In genomic region chr2:70993689-70993986, GRCh38 we compare ENCODE assay signal across 8 cellular contexts. TPM values are rescaled to one million over a fixed set of nuclear protein-coding genes. Genes with fewer than 3 reads are reported as not detected.
DNase-seq lines count a peak whose midpoint lies in the region; ATAC-seq, FAIRE-seq and TF ChIP-seq lines count a peak whose summit lies in the region.

No MANE protein-coding gene starts in this region.

- no peaks in the 10 kb centered on the region for H3K27me3 ChIP-seq in BLaER1 treated with 17β-estradiol and CSF1 and Interleukin-3, amounts not matched to agents 10 nM and 100 nM
- no peaks in the 10 kb centered on the region for H3K27me3 ChIP-seq in Loucy (ENCODE audit: insufficient read depth, low read length, poor library complexity, severe bottlenecking)
- H3K27me3 ChIP-seq in H1 (replicated peaks in 1 of 4; ENCODE audit: control insufficient read depth in 3 of 4, extremely low read depth in 1 of 4, insufficient read depth in 3 of 4, low read length in 3 of 4), result peaks cover 0 to under 1% (median 0%) of the 10 kb centered on the region in 4 experiments; a peak in 2 of 7 replicates
- no peaks in the 10 kb centered on the region for H3K27me3 ChIP-seq in adrenal gland

- POLR2A ChIA-PET in H1 (lab: Charles Lee; ENCODE audit: partially characterized antibody), result no interaction called here

- H4K20me1 ChIP-seq in BLaER1 treated with 17β-estradiol and CSF1 and Interleukin-3, amounts not matched to agents 10 nM and 100 nM, result peaks cover 38 to 58% (median 51%) of the 10 kb centered on the region in 11 experiments; a peak in 21 of 22 replicates
- peaks cover 27% of the 10 kb centered on the region for H4K20me1 ChIP-seq in Loucy (ENCODE audit: insufficient read depth, low read length, poor library complexity, severe bottlenecking)
- H4K20me1 ChIP-seq in H1 (replicated peaks in 1 of 2; ENCODE audit: control insufficient read depth in 1 of 2, insufficient read depth in 2 of 2, low read length in 2 of 2), result peaks cover 3 to 18% of the 10 kb centered on the region in 2 experiments

- H2BK120ac ChIP-seq in H1 (replicated peaks; ENCODE audit: low read depth, low read length), result no peak overlapping the region

- peak overlapping the region; percentile 97 for H3K4me3 Mint-ChIP-seq in neural crest cell

- peak overlapping the region in 8 of 11 experiments; percentile 79 to 92 (median 84); a peak in 13 of 22 replicates for H3K27ac ChIP-seq in BLaER1 treated with 17β-estradiol and CSF1 and Interleukin-3, amounts not matched to agents 10 nM and 100 nM
- no peak overlapping the region for H3K27ac ChIP-seq in H1 (ENCODE audit: low read depth, low read length)
- no peak overlapping the region for H3K27ac ChIP-seq in adrenal gland

- H3K79me2 ChIP-seq in Loucy (ENCODE audit: insufficient read depth, low read length) (peaks cover 45% of the 10 kb centered on the region), H1 (ENCODE audit: control insufficient read depth in 1 of 2, insufficient read depth in 2 of 2, low read length in 2 of 2) (peaks cover 0 to 13% of the 10 kb centered on the region in 2 experiments; a peak in 2 of 4 replicates)

- H3K4ac ChIP-seq in H1 (replicated peaks; ENCODE audit: insufficient read length, low read depth, low read length), result no peak overlapping the region

- TF ChIP-seq RAD21 in H1 (IDR thresholded peaks at IDR 0.05 in 1 of 2, conservative IDR thresholded peaks at IDR 0.05 in 1 of 2; ENCODE audit: low read depth in 2 of 2, low read length in 2 of 2), result no peak

- H3K23me2 ChIP-seq in H1 (ENCODE audit: low read depth, low read length), result peaks cover 11% of the 10 kb centered on the region

- WGBS in H1 (ENCODE audit: extremely low coverage in 1 of 2, insufficient coverage in 1 of 2, insufficient read length in 1 of 2, insufficient replicate concordance in 2 of 2, low coverage in 1 of 2, low lambda C conversion rate in 2 of 2, missing lambda C conversion rate in 1 of 2), 2 experiments, result 63% methylated on average over 2 of the region's 2 CpGs; no CpG with 5 or more reads in 1 of the 2 experiments
- 49 to 60% (median 53%) methylated on average over 2 of the region's 2 CpGs for WGBS in adrenal gland, 4 donors

- H3K9me3 Mint-ChIP-seq in neural crest cell, result no peaks in the 10 kb centered on the region

- H2BK5ac ChIP-seq in H1 (ENCODE audit: low read depth, low read length), result no peak overlapping the region

- H3K23ac ChIP-seq in H1 (ENCODE audit: insufficient read length), result no peak overlapping the region

- H3K4me1 Mint-ChIP-seq in neural crest cell, result peaks cover 35% of the 10 kb centered on the region

- no peaks in the 10 kb centered on the region for H3K9me2 ChIP-seq in Loucy (replicated peaks; ENCODE audit: low read depth, low read length)

- DNase-seq in H1 (ENCODE audit: low read depth in 1 of 2, low spot score in 2 of 2) (no peak), neural crest cell (ENCODE audit: low read depth, low spot score) (no peak), adrenal gland (no peak), ureter (ENCODE audit: low spot score) (no peak), AG08395 (ENCODE audit: low spot score) (no peak)

- no peak overlapping the region for H4K5ac ChIP-seq in H1 (ENCODE audit: insufficient read length, low read depth, low read length)

- no peak overlapping the region for H2BK12ac ChIP-seq in H1 (ENCODE audit: low read depth, low read length)

- peaks cover 22 to 41% (median 28%) of the 10 kb centered on the region in 10 experiments for H3K4me1 ChIP-seq in BLaER1 treated with 17β-estradiol and CSF1 and Interleukin-3, amounts not matched to agents 10 nM and 100 nM
- H3K4me1 ChIP-seq in Loucy (ENCODE audit: insufficient read depth, low read length, poor library complexity, severe bottlenecking), result peaks cover 32% of the 10 kb centered on the region
- H3K4me1 ChIP-seq in H1 (replicated peaks in 1 of 4; ENCODE audit: control insufficient read depth in 3 of 4, insufficient read depth in 4 of 4, low read length in 3 of 4), result peaks cover 0 to 5% (median 3%) of the 10 kb centered on the region in 4 experiments; a peak in 3 of 7 replicates
- peaks cover 8 to 13% of the 10 kb centered on the region in 2 donors for H3K4me1 ChIP-seq in adrenal gland (replicated peaks in 1 of 2)

- H2BK20ac ChIP-seq in H1 (ENCODE audit: low read length), result no peak overlapping the region

- peaks cover 36 to 47% (median 42%) of the 10 kb centered on the region in 11 experiments for H3K36me3 ChIP-seq in BLaER1 treated with 17β-estradiol and CSF1 and Interleukin-3, amounts not matched to agents 10 nM and 100 nM
- H3K36me3 ChIP-seq in Loucy (ENCODE audit: insufficient read depth, low read length) (peaks cover 28% of the 10 kb centered on the region; the same call in 1 of the 2 replicates), H1 (ENCODE audit: control insufficient read depth in 2 of 4, insufficient read depth in 4 of 4, low read length in 3 of 4) (peaks cover 0 to 5% (median 2%) of the 10 kb centered on the region in 4 experiments; a peak in 1 of 8 replicates), adrenal gland (replicated peaks in 1 of 2) (peaks cover 0 to 31% of the 10 kb centered on the region in 2 donors)

- TF ChIP-seq EP300 in H1 (IDR thresholded peaks at IDR 0.05; ENCODE audit: borderline replicate concordance in 1 of 2, low read depth in 2 of 2, low read length in 2 of 2), result no peak

- H4K91ac ChIP-seq in H1 (replicated peaks; ENCODE audit: insufficient read length, low read length), result no peak overlapping the region

- TF ChIP-seq CTCF in Loucy (conservative IDR thresholded peaks at IDR 0.05; ENCODE audit: low read length) (no peak), H1 (IDR thresholded peaks at IDR 0.05; ENCODE audit: control extremely low read depth in 1 of 3, insufficient read depth in 1 of 3, low read depth in 1 of 3, low read length in 3 of 3) (no peak), neural crest cell (conservative IDR thresholded peaks at IDR 0.05) (no peak), adrenal gland (IDR thresholded peaks at IDR 0.05) (no peak)

- H3K18ac ChIP-seq in H1 (ENCODE audit: extremely low read depth, low read length), result no peak overlapping the region

- H3K56ac ChIP-seq in H1 (replicated peaks; ENCODE audit: insufficient read length, low read depth, low read length), result no peak overlapping the region

- no peak for FAIRE-seq in H1 (lab: Jason Lieb, UNC)

- no peak overlapping the region for H2AFZ ChIP-seq in Loucy (ENCODE audit: low read length)
- no peak overlapping the region for H2AFZ ChIP-seq in H1 (ENCODE audit: low read length)

- CTCF ChIA-PET in H1 (lab: Charles Lee; ENCODE audit: partially characterized antibody), result interaction anchor here (1.2 to 3.9 kb wide), 2 partner anchors 10 to 47 kb away, joined by 3 to 21 read pairs; no protein-coding TSS in a partner anchor

- peak overlapping the region; percentile 58 for H3K27ac Mint-ChIP-seq in neural crest cell (ENCODE audit: unreplicated experiment)

- intact Hi-C loops in adrenal gland (cut with DNase I), result no loop called here

- peaks cover 23% of the 10 kb centered on the region for H3K27me3 Mint-ChIP-seq in neural crest cell (ENCODE audit: low read depth)

- ATAC-seq in HG02973 (IDR thresholded peaks at IDR 0.05; ENCODE audit: unreplicated experiment), result no peak

- H3K4me2 ChIP-seq in BLaER1 treated with 17β-estradiol and CSF1 and Interleukin-3, amounts not matched to agents 10 nM and 100 nM, result peak overlapping the region; percentile 82 to 99 (median 94)
- H3K4me2 ChIP-seq in Loucy (ENCODE audit: low read depth, low read length, poor library complexity, severe bottlenecking) (peak overlapping the region; percentile 99), H1 (ENCODE audit: insufficient read depth in 1 of 2, low read depth in 2 of 2, low read length in 2 of 2) (peak overlapping the region; percentile 82 to 98)

- no peak overlapping the region for H2BK15ac ChIP-seq in H1 (ENCODE audit: low read length)

- H4K8ac ChIP-seq in H1 (ENCODE audit: extremely low read depth, insufficient read depth, low read length), result no peak overlapping the region

- no peak overlapping the region for H3K14ac ChIP-seq in H1 (ENCODE audit: insufficient read length)

- TF ChIP-seq POLR2A in H1 (IDR thresholded peaks at IDR 0.05; ENCODE audit: control extremely low read depth in 1 of 2, low read depth in 2 of 2, low read length in 2 of 2) (no peak), adrenal gland (IDR thresholded peaks at IDR 0.05) (no peak)

- peaks cover 1% of the 10 kb centered on the region for H3K36me3 Mint-ChIP-seq in neural crest cell (ENCODE audit: low read depth)

- peak overlapping the region; percentile 72 to 100 (median 95) for H3K4me3 ChIP-seq in BLaER1 treated with 17β-estradiol and CSF1 and Interleukin-3, amounts not matched to agents 10 nM and 100 nM
- H3K4me3 ChIP-seq in Loucy (ENCODE audit: low read length, poor library complexity, severe bottlenecking) (peak overlapping the region; percentile 92), H1 (ENCODE audit: extremely low read depth in 1 of 4, insufficient read depth in 2 of 4, low read depth in 3 of 4, low read length in 4 of 4) (peak overlapping the region in 2 of 4 experiments; percentile 71 to 75; a peak in 3 of 8 replicates), adrenal gland (peak overlapping the region in 2 of 4 donors; percentile 89 to 97)

- no peaks in the 10 kb centered on the region for H3K9me3 ChIP-seq in BLaER1 treated with 17β-estradiol and CSF1 and Interleukin-3, amounts not matched to agents 10 nM and 100 nM (replicated peaks in 1 of 11)
- H3K9me3 ChIP-seq in Loucy (ENCODE audit: insufficient read depth, low read depth, low read length) (no peaks in the 10 kb centered on the region), H1 (ENCODE audit: insufficient read depth in 2 of 2, low read depth in 1 of 2, low read length in 1 of 2) (no peaks in the 10 kb centered on the region), adrenal gland (replicated peaks in 1 of 3) (no peaks in the 10 kb centered on the region)

- H3F3A ChIP-seq in Loucy (ENCODE audit: low read depth), result no peaks in the 10 kb centered on the region

- H2AK5ac ChIP-seq in H1 (ENCODE audit: low read depth, low read length), result no peak overlapping the region

- H3K79me1 ChIP-seq in H1 (ENCODE audit: low read depth, low read length), result peaks cover 13% of the 10 kb centered on the region

- peak overlapping the region; percentile 87 to 96 (median 93) for H3K9ac ChIP-seq in BLaER1 treated with 17β-estradiol and CSF1 and Interleukin-3, amounts not matched to agents 10 nM and 100 nM
- peak overlapping the region; percentile 87 for H3K9ac ChIP-seq in Loucy (ENCODE audit: low read depth, low read length, poor library complexity, severe bottlenecking)
- H3K9ac ChIP-seq in H1 (replicated peaks in 1 of 4; ENCODE audit: extremely low read depth in 1 of 4, low read depth in 3 of 4, low read length in 3 of 4), result no peak overlapping the region; a peak in 1 of 7 replicates

RNA-seq across cellular contexts. Expression of gene TEX261, which starts 1.0 kb away (rescaled TPM):
- 24.3 and 25.2 TPM in 2 replicates for total RNA-seq in H1 (2021; fragmentation: NEBNext Ultra II Directional; extraction: Animal tissue kit (Norgen Biotek cat#: 25700))
- 30.1 and 31.2 TPM in 2 replicates for polyA plus RNA-seq in H1 (2011; rRNA removed)
- 20.9 TPM for polyA plus RNA-seq in H1 (2011; cell fraction: cytosol; rRNA removed)
- 45.3 TPM for polyA plus RNA-seq in H1 (2011; cell fraction: nucleus; rRNA removed)
- 15.6 to 18.4 TPM (median 17.5 TPM) in 4 replicates for polyA plus RNA-seq in H1 (2012, experiment 1 of 2)
- polyA plus RNA-seq in H1 (2012, experiment 2 of 2), result 16.0 TPM
- 27.3 TPM for polyA plus RNA-seq in H1 (2013, experiment 1 of 2)
- 37.1 TPM for polyA plus RNA-seq in H1 (2013, experiment 2 of 2)
- 32.0 and 32.9 TPM in 2 replicates for polyA minus RNA-seq in H1 (2011; rRNA and poly(A)+ RNA removed)
- polyA minus RNA-seq in H1 (2011; cell fraction: cytosol; rRNA and poly(A)+ RNA removed), result 11.2 TPM
- polyA minus RNA-seq in H1 (2011; cell fraction: nucleus; rRNA and poly(A)+ RNA removed), result 17.3 TPM
- total RNA-seq in neural crest cell, result 57.2 and 58.4 TPM in 2 replicates
- total RNA-seq in adrenal gland, result 10 to 100 TPM; 20.9 to 96.6 (median 60.6) TPM
- 10 to 100 TPM; 17.9 to 95.2 (median 23.3) TPM for polyA plus RNA-seq in adrenal gland
- total RNA-seq in ureter, result 74.5 TPM

RNA-seq across cellular contexts. Expression of gene ANKRD53, which starts 15.2 kb away (rescaled TPM):
- total RNA-seq in H1 (2021; fragmentation: NEBNext Ultra II Directional; extraction: Animal tissue kit (Norgen Biotek cat#: 25700)), result 0.39 and 0.55 TPM in 2 replicates
- polyA plus RNA-seq in H1 (2011; rRNA removed), result 0.53 and 0.70 TPM in 2 replicates
- polyA plus RNA-seq in H1 (2011; cell fraction: cytosol; rRNA removed), result 0.27 TPM
- polyA plus RNA-seq in H1 (2011; cell fraction: nucleus; rRNA removed), result 0.64 TPM
- 0.49 to 0.90 TPM (median 0.61 TPM) in 4 replicates for polyA plus RNA-seq in H1 (2012, experiment 1 of 2)
- 0.39 TPM for polyA plus RNA-seq in H1 (2012, experiment 2 of 2)
- 0.77 TPM for polyA plus RNA-seq in H1 (2013, experiment 1 of 2)
- 0.75 TPM for polyA plus RNA-seq in H1 (2013, experiment 2 of 2)
- polyA minus RNA-seq in H1 (2011; rRNA and poly(A)+ RNA removed), result 0.47 and 0.61 TPM in 2 replicates
- not detected for polyA minus RNA-seq in H1 (2011; cell fraction: cytosol; rRNA and poly(A)+ RNA removed)
- 2.1 TPM for polyA minus RNA-seq in H1 (2011; cell fraction: nucleus; rRNA and poly(A)+ RNA removed)
- total RNA-seq in neural crest cell, result 1.2 and 1.7 TPM in 2 replicates
- total RNA-seq in adrenal gland, result 1 to 10 TPM in 7 of 8 donors, not detected in 1; 1.5 to 3.7 (median 2.1) TPM
- polyA plus RNA-seq in adrenal gland, result 1 to 10 TPM; 1.5 to 5.1 (median 4.3) TPM
- total RNA-seq in ureter, result 1.8 TPM

RNA-seq across cellular contexts. Expression of gene ATP6V1B1, which starts 57.9 kb away (rescaled TPM):
- total RNA-seq in H1 (2021; fragmentation: NEBNext Ultra II Directional; extraction: Animal tissue kit (Norgen Biotek cat#: 25700)), result not detected in 2 replicates
- 0.17 TPM in 1 of 2 replicates, not detected in the other for polyA plus RNA-seq in H1 (2011; rRNA removed)
- polyA plus RNA-seq in H1 (2011; cell fraction: cytosol; rRNA removed), result not detected
- 0.31 TPM for polyA plus RNA-seq in H1 (2011; cell fraction: nucleus; rRNA removed)
- polyA plus RNA-seq in H1 (2012, experiment 1 of 2), result 0.18 to 0.19 TPM in 2 of 4 replicates, not detected in the others
- not detected for polyA plus RNA-seq in H1 (2012, experiment 2 of 2)
- 0.04 TPM for polyA plus RNA-seq in H1 (2013, experiment 1 of 2)
- polyA plus RNA-seq in H1 (2013, experiment 2 of 2), result not detected
- polyA minus RNA-seq in H1 (2011; rRNA and poly(A)+ RNA removed), result not detected in 2 replicates
- polyA minus RNA-seq in H1 (2011; cell fraction: cytosol; rRNA and poly(A)+ RNA removed), result not detected
- polyA minus RNA-seq in H1 (2011; cell fraction: nucleus; rRNA and poly(A)+ RNA removed), result not detected
- 4.3 and 4.6 TPM in 2 replicates for total RNA-seq in neural crest cell
- total RNA-seq in adrenal gland, result 1 to 10 TPM in 1 of 8 donors, under 1 TPM in 4, not detected in 3; 0.14 to 1.3 (median 0.58) TPM
- polyA plus RNA-seq in adrenal gland, result 1 to 10 TPM in 2 of 3 donors, under 1 TPM in 1; 0.27 to 4.6 (median 1.9) TPM
- total RNA-seq in ureter, result 2.4 TPM

Comparison
In these comparisons a context has a peak if more than half of its experiments do, and no peak if none do; other contexts are left out.
1. H3K27ac ChIP-seq: peak in BLaER1 treated with 17β-estradiol and CSF1 and Interleukin-3, amounts not matched to agents 10 nM and 100 nM (8 of 11); none in H1 (single experiment) and adrenal gland (0 of 5).
2. H3K9ac ChIP-seq: peak in BLaER1 treated with 17β-estradiol and CSF1 and Interleukin-3, amounts not matched to agents 10 nM and 100 nM (11 of 11) and Loucy (single experiment); none in H1 (0 of 4).
3. Peak in every context shown above with its lines, with median percentiles within 50 percentile points of each other: H3K4me2 ChIP-seq.